Comparison of ENCODE assay signal across 22 cellular contexts in genomic region chr2:173956454-173956853, GRCh38. TPM values are rescaled to one million over a fixed set of nuclear protein-coding genes. Genes with fewer than 3 reads are reported as not detected.
A peak's percentile ranks its signal among the peaks of the same experiment; 100 is the strongest.
DNase-seq lines count a peak whose midpoint lies in the region; ATAC-seq and TF ChIP-seq lines count a peak whose summit lies in the region.
"Had no signal": no experiment of that assay in that cellular context is flagged by ENCODE, and none has a peak within 500 bp of the region (broad histone marks: within the 10 kb centered on the region; RNA-seq: fewer than 3 reads in every experiment).

No MANE protein-coding gene starts in this region.

- no peak for TF ChIP-seq POLR2A in uterus (IDR thresholded peaks at IDR 0.05)

- no peaks in the 10 kb centered on the region for H3K27me3 ChIP-seq in colonic mucosa
- H3K27me3 ChIP-seq in uterus = no peaks in the 10 kb centered on the region
- H3K27me3 ChIP-seq: BLaER1 had no signal

- H3K9me3 ChIP-seq in colonic mucosa (no peaks in the 10 kb centered on the region), uterus (peaks cover 0 to 2% of the 10 kb centered on the region in 2 donors)

- peak overlapping the region; percentile 60 for H3K4me3 Mint-ChIP-seq in activated naive CD8-positive, alpha-beta T cell
- H3K4me3 Mint-ChIP-seq in activated naive CD8-positive, alpha-beta T cell treated with anti-CD3 and anti-CD28 coated beads for 36 hours = no peak overlapping the region
- no peak overlapping the region for H3K4me3 Mint-ChIP-seq in stimulated activated naive B cell treated with anti-CD40 and anti-IgM and Interleukin-4, amounts not matched to agents 10 μg/mL and 1 μg/mL and 100 μg/mL, for 72 hours
- H3K4me3 Mint-ChIP-seq: activated CD4-positive, alpha-beta T cell treated with anti-CD3 and anti-CD28 coated beads, Interleukin-2, amount 10 ng/mL, durations not matched to agents 24 days and 14 days had no signal

- peaks cover 93% of the 10 kb centered on the region for H3K4me1 Mint-ChIP-seq in activated naive CD8-positive, alpha-beta T cell (ENCODE audit: low read depth)
- H3K4me1 Mint-ChIP-seq in activated naive CD8-positive, alpha-beta T cell treated with anti-CD3 and anti-CD28 coated beads for 36 hours = peaks cover 74% of the 10 kb centered on the region
- H3K4me1 Mint-ChIP-seq in stimulated activated naive B cell treated with anti-CD40 and anti-IgM and Interleukin-4, amounts not matched to agents 10 μg/mL and 1 μg/mL and 100 μg/mL, for 72 hours = peaks cover 32 to 83% of the 10 kb centered on the region in 2 donors

- H3K27me3 Mint-ChIP-seq in activated naive CD8-positive, alpha-beta T cell = no peaks in the 10 kb centered on the region
- no peaks in the 10 kb centered on the region for H3K27me3 Mint-ChIP-seq in activated naive CD8-positive, alpha-beta T cell treated with anti-CD3 and anti-CD28 coated beads for 36 hours
- no peaks in the 10 kb centered on the region for H3K27me3 Mint-ChIP-seq in stimulated activated naive B cell treated with anti-CD40 and anti-IgM and Interleukin-4, amounts not matched to agents 10 μg/mL and 1 μg/mL and 100 μg/mL, for 72 hours
- H3K27me3 Mint-ChIP-seq: activated CD4-positive, alpha-beta T cell treated with anti-CD3 and anti-CD28 coated beads, Interleukin-2, amount 10 ng/mL, durations not matched to agents 24 days and 14 days; IgD-negative memory B cell had no signal

- intact Hi-C loops in colonic mucosa (cut with DNase I) = no loop called here
- intact Hi-C loops in uterus (cut with DNase I; ENCODE audit: low total_unique reads) = no loop called here

- H3K4me1 ChIP-seq in colonic mucosa (peaks cover 4% of the 10 kb centered on the region), uterus (peaks cover 3 to 12% of the 10 kb centered on the region in 2 donors)

- no peak for ATAC-seq in stimulated activated naive B cell treated with anti-CD40 and anti-IgM and Interleukin-4, amounts not matched to agents 10 μg/mL and 1 μg/mL and 100 μg/mL, for 72 hours (replicated peaks)
- no peak for ATAC-seq in HG03378 (IDR thresholded peaks at IDR 0.05; ENCODE audit: unreplicated experiment)
- ATAC-seq: activated naive CD4-positive, alpha-beta T cell treated with anti-CD3 and anti-CD28 coated beads, Interleukin-2, amount 50 U/mL, for 72 hours had no signal

- no peak overlapping the region for H3K9ac ChIP-seq in colonic mucosa (ENCODE audit: low read depth in 2 of 2, low read length in 2 of 2)
- H3K9ac ChIP-seq: BLaER1 had no signal

- no peak for DNase-seq in activated naive CD8-positive, alpha-beta T cell treated with anti-CD3 and anti-CD28 coated beads for 36 hours
- DNase-seq in M059J (ENCODE audit: low read depth) = peak; percentile 61
- no peak for DNase-seq in colonic mucosa
- no peak for DNase-seq in stimulated activated naive B cell treated with anti-CD40 and anti-IgM and Interleukin-4, amounts not matched to agents 10 μg/mL and 1 μg/mL and 100 μg/mL, for 72 hours
- no peak for DNase-seq in SHP77 (lab: John Stamatoyannopoulos, UW)
- DNase-seq in uterus = no peak
- DNase-seq: activated CD4-positive, alpha-beta T cell treated with anti-CD3 and anti-CD28 coated beads, Interleukin-2, amount 10 ng/mL, durations not matched to agents 24 days and 14 days; NCI-H1105; NCI-H2029 treated with DMSO at 0.1 percent for 48 hours; NCI-H446; nucleus accumbens; PC-9; SHP77 treated with DMSO at 0.1 percent for 48 hours; substantia nigra; T-helper 1 cell had no signal

- H3K27ac Mint-ChIP-seq in activated naive CD8-positive, alpha-beta T cell = peak overlapping the region; percentile 17
- no peak overlapping the region for H3K27ac Mint-ChIP-seq in activated naive CD8-positive, alpha-beta T cell treated with anti-CD3 and anti-CD28 coated beads for 36 hours
- peak overlapping the region; percentile 2 for H3K27ac Mint-ChIP-seq in stimulated activated naive B cell treated with anti-CD40 and anti-IgM and Interleukin-4, amounts not matched to agents 10 μg/mL and 1 μg/mL and 100 μg/mL, for 72 hours
- H3K27ac Mint-ChIP-seq: activated CD4-positive, alpha-beta T cell treated with anti-CD3 and anti-CD28 coated beads, Interleukin-2, amount 10 ng/mL, durations not matched to agents 24 days and 14 days had no signal

- H3K27ac ChIP-seq in colonic mucosa (peak overlapping the region; percentile 46), uterus (no peak overlapping the region)
- H3K27ac ChIP-seq: BLaER1, epithelial cell of prostate, PC-9 had no signal

- peaks cover 9% of the 10 kb centered on the region for H3K36me3 ChIP-seq in colonic mucosa
- peaks cover 0 to 1% of the 10 kb centered on the region in 2 donors for H3K36me3 ChIP-seq in uterus

- peaks cover 28% of the 10 kb centered on the region for H3K36me3 Mint-ChIP-seq in activated naive CD8-positive, alpha-beta T cell
- H3K36me3 Mint-ChIP-seq in activated naive CD8-positive, alpha-beta T cell treated with anti-CD3 and anti-CD28 coated beads for 36 hours = peaks cover 70% of the 10 kb centered on the region
- H3K36me3 Mint-ChIP-seq in stimulated activated naive B cell treated with anti-CD40 and anti-IgM and Interleukin-4, amounts not matched to agents 10 μg/mL and 1 μg/mL and 100 μg/mL, for 72 hours = peaks cover 42 to 74% of the 10 kb centered on the region in 2 donors

- TF ChIP-seq CTCF in colonic mucosa (IDR thresholded peaks at IDR 0.05) (no peak), uterus (IDR thresholded peaks at IDR 0.05) (no peak)

- no peaks in the 10 kb centered on the region for H3K9me3 Mint-ChIP-seq in activated naive CD8-positive, alpha-beta T cell (ENCODE audit: low read depth)
- peaks cover 6% of the 10 kb centered on the region for H3K9me3 Mint-ChIP-seq in activated naive CD8-positive, alpha-beta T cell treated with anti-CD3 and anti-CD28 coated beads for 36 hours
- H3K9me3 Mint-ChIP-seq in stimulated activated naive B cell treated with anti-CD40 and anti-IgM and Interleukin-4, amounts not matched to agents 10 μg/mL and 1 μg/mL and 100 μg/mL, for 72 hours = peaks cover 0 to 2% of the 10 kb centered on the region in 2 donors
- H3K9me3 Mint-ChIP-seq: activated naive CD4-positive, alpha-beta T cell treated with anti-CD3 and anti-CD28 coated beads, Interleukin-2, amount 50 U/mL, for 72 hours; IgD-negative memory B cell had no signal

- H3K4me3 ChIP-seq in colonic mucosa = no peak overlapping the region
- no peak overlapping the region for H3K4me3 ChIP-seq in uterus
- H3K4me3 ChIP-seq: BLaER1, lung, PC-9 had no signal

RNA-seq across cellular contexts. Expression of gene SP3, which starts 8.7 kb away (rescaled TPM):
- 10 to 100 TPM; 84.7 to 86.8 TPM for total RNA-seq in activated naive CD8-positive, alpha-beta T cell treated with anti-CD3 and anti-CD28 coated beads for 36 hours
- 55.9 and 98.8 TPM in 2 replicates for total RNA-seq in M059J (2014; rRNA removed; shearing (Covaris generic))
- total RNA-seq in colonic mucosa (10 to 100 TPM; 77.0 to 99.0 TPM), uterus (100 to 1,000 TPM; 100 to 359 (median 220) TPM)
